Comparison of ENCODE assay signal across 19 cellular contexts in genomic region chr16:68155425-68155824, GRCh38.
DNase-seq lines count a peak whose midpoint lies in the region; ATAC-seq and TF ChIP-seq lines count a peak whose summit lies in the region.
"Had no signal": no experiment of that assay in that cellular context is flagged by ENCODE, and none has a peak within 500 bp of the region (broad histone marks: within the 10 kb centered on the region; RNA-seq: fewer than 3 reads in every experiment).

No MANE protein-coding gene starts in this region.

- H3K36me3 ChIP-seq in hepatocyte (replicated peaks; ENCODE audit: insufficient read depth, low read depth) = no peaks in the 10 kb centered on the region
- peaks cover 0 to 18% of the 10 kb centered on the region in 2 donors for H3K36me3 ChIP-seq in adrenal gland (replicated peaks in 1 of 2)
- no peaks in the 10 kb centered on the region for H3K36me3 ChIP-seq in uterus
- H3K36me3 ChIP-seq: pancreas had no signal

- no peak for ATAC-seq in activated CD8-positive, alpha-beta T cell treated with anti-CD3 and anti-CD28 coated beads for 36 hours
- no peak for ATAC-seq in activated CD8-positive, alpha-beta T cell treated with anti-CD3 and anti-CD28 coated beads, Interleukin-2, amount 10 ng/mL, durations not matched to agents 7 days and 5 days
- ATAC-seq in stimulated activated effector memory CD8-positive, alpha-beta T cell treated with anti-CD3 and anti-CD28 coated beads, Interleukin-12 subunit alpha, Interleukin-12 subunit beta, amount 100 ng/mL, for 72 hours = no peak
- no peak for ATAC-seq in HG03460 (IDR thresholded peaks at IDR 0.05; ENCODE audit: unreplicated experiment)
- ATAC-seq: pancreas, right cardiac atrium, SK-N-SH treated with all-trans-retinoic acid at 6 μM for 48 hours, upper lobe of right lung had no signal

- H3K4me3 ChIP-seq in hepatocyte = no peak overlapping the region
- no peak overlapping the region for H3K4me3 ChIP-seq in adrenal gland
- H3K4me3 ChIP-seq in uterus = no peak overlapping the region
- H3K4me3 ChIP-seq: pancreas, upper lobe of right lung had no signal

- no peaks in the 10 kb centered on the region for H3K27me3 ChIP-seq in hepatocyte
- no peaks in the 10 kb centered on the region for H3K27me3 ChIP-seq in adrenal gland
- no peaks in the 10 kb centered on the region for H3K27me3 ChIP-seq in uterus
- H3K27me3 ChIP-seq: pancreas, upper lobe of right lung had no signal

- peaks cover 22% of the 10 kb centered on the region for H3K36me3 Mint-ChIP-seq in activated CD8-positive, alpha-beta T cell treated with anti-CD3 and anti-CD28 coated beads for 36 hours (ENCODE audit: low read depth)
- peaks cover 42% of the 10 kb centered on the region for H3K36me3 Mint-ChIP-seq in activated CD8-positive, alpha-beta T cell treated with anti-CD3 and anti-CD28 coated beads, Interleukin-2, amount 10 ng/mL, durations not matched to agents 7 days and 5 days (ENCODE audit: low read depth)
- H3K36me3 Mint-ChIP-seq in stimulated activated effector memory CD8-positive, alpha-beta T cell treated with anti-CD3 and anti-CD28 coated beads, Interleukin-12 subunit alpha, Interleukin-12 subunit beta, amount 100 ng/mL, for 72 hours = peaks cover 86% of the 10 kb centered on the region
- H3K36me3 Mint-ChIP-seq: IgD-negative memory B cell had no signal

- H3K4me2 ChIP-seq in hepatocyte = no peak overlapping the region

- no peak overlapping the region for H3K4me3 Mint-ChIP-seq in activated CD8-positive, alpha-beta T cell treated with anti-CD3 and anti-CD28 coated beads for 36 hours
- H3K4me3 Mint-ChIP-seq in activated CD8-positive, alpha-beta T cell treated with anti-CD3 and anti-CD28 coated beads, Interleukin-2, amount 10 ng/mL, durations not matched to agents 7 days and 5 days = no peak overlapping the region
- H3K4me3 Mint-ChIP-seq in stimulated activated effector memory CD8-positive, alpha-beta T cell treated with anti-CD3 and anti-CD28 coated beads, Interleukin-12 subunit alpha, Interleukin-12 subunit beta, amount 100 ng/mL, for 72 hours = no peak overlapping the region
- H3K4me3 Mint-ChIP-seq: IgD-negative memory B cell, nephron had no signal

- H3K27ac ChIP-seq in hepatocyte = no peak overlapping the region
- H3K27ac ChIP-seq in adrenal gland = no peak overlapping the region
- H3K27ac ChIP-seq in uterus = no peak overlapping the region
- H3K27ac ChIP-seq: pancreas, upper lobe of right lung had no signal

- no peak for TF ChIP-seq POLR2A in adrenal gland (IDR thresholded peaks at IDR 0.05)
- TF ChIP-seq POLR2A in uterus (IDR thresholded peaks at IDR 0.05) = no peak

- no peaks in the 10 kb centered on the region for H3K79me2 ChIP-seq in hepatocyte

- POLR2A ChIA-PET in activated CD8-positive, alpha-beta T cell treated with anti-CD3 and anti-CD28 coated beads for 36 hours (lab: Charles Lee) = no interaction called here
- POLR2A ChIA-PET in activated CD8-positive, alpha-beta T cell treated with anti-CD3 and anti-CD28 coated beads, Interleukin-2, amount 10 ng/mL, durations not matched to agents 7 days and 5 days (lab: Charles Lee) = no interaction called here

- H3K27me3 Mint-ChIP-seq in activated CD8-positive, alpha-beta T cell treated with anti-CD3 and anti-CD28 coated beads for 36 hours = no peaks in the 10 kb centered on the region
- no peaks in the 10 kb centered on the region for H3K27me3 Mint-ChIP-seq in activated CD8-positive, alpha-beta T cell treated with anti-CD3 and anti-CD28 coated beads, Interleukin-2, amount 10 ng/mL, durations not matched to agents 7 days and 5 days (ENCODE audit: low read depth)
- H3K27me3 Mint-ChIP-seq: IgD-negative memory B cell had no signal

- no peaks in the 10 kb centered on the region for H3K9me3 Mint-ChIP-seq in activated CD8-positive, alpha-beta T cell treated with anti-CD3 and anti-CD28 coated beads for 36 hours
- H3K9me3 Mint-ChIP-seq in activated CD8-positive, alpha-beta T cell treated with anti-CD3 and anti-CD28 coated beads, Interleukin-2, amount 10 ng/mL, durations not matched to agents 7 days and 5 days (ENCODE audit: insufficient read depth) = no peaks in the 10 kb centered on the region
- no peaks in the 10 kb centered on the region for H3K9me3 Mint-ChIP-seq in stimulated activated effector memory CD8-positive, alpha-beta T cell treated with anti-CD3 and anti-CD28 coated beads, Interleukin-12 subunit alpha, Interleukin-12 subunit beta, amount 100 ng/mL, for 72 hours
- H3K9me3 Mint-ChIP-seq: activated T-helper 2 cell treated with anti-CD3 and anti-CD28 coated beads, Interferon-gamma antibody, Interleukin-2, Interleukin-4, amounts not matched to agents 10 μg/mL and 5 μg/mL and 100 μg/mL, durations not matched to agents 14 hours and 24 hours and 36 hours; IgD-negative memory B cell; nephron had no signal

- no peaks in the 10 kb centered on the region for H3K4me1 ChIP-seq in hepatocyte (ENCODE audit: insufficient read depth)
- peaks cover 0 to 10% of the 10 kb centered on the region in 2 donors for H3K4me1 ChIP-seq in adrenal gland (replicated peaks in 1 of 2)
- H3K4me1 ChIP-seq in uterus = no peaks in the 10 kb centered on the region
- H3K4me1 ChIP-seq: pancreas, upper lobe of right lung had no signal

- no peaks in the 10 kb centered on the region for H4K20me1 ChIP-seq in hepatocyte (ENCODE audit: insufficient read depth, poor library complexity, severe bottlenecking)

- no peak overlapping the region for H2AFZ ChIP-seq in hepatocyte

- CTCF ChIA-PET in activated CD8-positive, alpha-beta T cell treated with anti-CD3 and anti-CD28 coated beads for 36 hours (lab: Charles Lee) = interaction anchor here (1.0 to 1.1 kb wide), 2 partner anchors 21 to 23 kb away, joined by 3 read pairs; no protein-coding TSS in a partner anchor
- CTCF ChIA-PET in activated CD8-positive, alpha-beta T cell treated with anti-CD3 and anti-CD28 coated beads, Interleukin-2, amount 10 ng/mL, durations not matched to agents 7 days and 5 days (lab: Charles Lee) = interaction anchor here (2.3 kb wide), 1 partner anchor 61 kb away, joined by 9 read pairs; no protein-coding TSS in a partner anchor

- DNase-seq in activated CD8-positive, alpha-beta T cell treated with anti-CD3 and anti-CD28 coated beads for 36 hours = no peak
- DNase-seq in activated CD8-positive, alpha-beta T cell treated with anti-CD3 and anti-CD28 coated beads, Interleukin-2, amount 10 ng/mL, durations not matched to agents 7 days and 5 days = no peak
- peak; percentile 31 for DNase-seq in RPMI8226
- peak; percentile 10 for DNase-seq in hepatocyte (ENCODE audit: low spot score)
- no peak for DNase-seq in stimulated activated effector memory CD8-positive, alpha-beta T cell treated with anti-CD3 and anti-CD28 coated beads, Interleukin-12 subunit alpha, Interleukin-12 subunit beta, amount 100 ng/mL, for 72 hours (ENCODE audit: low spot score in 2 of 2)
- no peak for DNase-seq in adrenal gland
- DNase-seq in uterus = no peak
- DNase-seq: cortex of kidney, kidney glomerular epithelial cell, NCI-H146, NCI-H69, pancreas, right cardiac atrium, upper lobe of right lung had no signal

- intact Hi-C loops in activated CD8-positive, alpha-beta T cell treated with anti-CD3 and anti-CD28 coated beads for 36 hours (cut with micrococcal nuclease) = no loop called here
- intact Hi-C loops in adrenal gland (cut with DNase I) = no loop called here
- intact Hi-C loops in uterus (cut with DNase I; ENCODE audit: low total_unique reads) = no loop called here

- 92% methylated on average over 3 of the region's 3 CpGs for WGBS in hepatocyte (ENCODE audit: low lambda C conversion rate, missing lambda C conversion rate)
- WGBS in adrenal gland, 4 donors = 90 to 94% (median 94%) methylated on average over 3 of the region's 3 CpGs

- no peak for TF ChIP-seq CTCF in activated CD8-positive, alpha-beta T cell treated with anti-CD3 and anti-CD28 coated beads for 36 hours (IDR thresholded peaks at IDR 0.05)
- TF ChIP-seq CTCF in hepatocyte (IDR thresholded peaks at IDR 0.05; ENCODE audit: poor library complexity) = no peak
- no peak for TF ChIP-seq CTCF in adrenal gland (IDR thresholded peaks at IDR 0.05)
- TF ChIP-seq CTCF in uterus (IDR thresholded peaks at IDR 0.05) = no peak

- H3K9me3 ChIP-seq in hepatocyte (ENCODE audit: low read depth) (no peaks in the 10 kb centered on the region), adrenal gland (replicated peaks in 1 of 3) (no peaks in the 10 kb centered on the region), uterus (no peaks in the 10 kb centered on the region)
- H3K9me3 ChIP-seq: pancreas, upper lobe of right lung had no signal

- peak overlapping the region; percentile 69 for H3K27ac Mint-ChIP-seq in activated CD8-positive, alpha-beta T cell treated with anti-CD3 and anti-CD28 coated beads for 36 hours
- H3K27ac Mint-ChIP-seq in activated CD8-positive, alpha-beta T cell treated with anti-CD3 and anti-CD28 coated beads, Interleukin-2, amount 10 ng/mL, durations not matched to agents 7 days and 5 days = no peak overlapping the region
- H3K27ac Mint-ChIP-seq in stimulated activated effector memory CD8-positive, alpha-beta T cell treated with anti-CD3 and anti-CD28 coated beads, Interleukin-12 subunit alpha, Interleukin-12 subunit beta, amount 100 ng/mL, for 72 hours = peak overlapping the region; percentile 77
- H3K27ac Mint-ChIP-seq: nephron had no signal

- H3K4me1 Mint-ChIP-seq in activated CD8-positive, alpha-beta T cell treated with anti-CD3 and anti-CD28 coated beads for 36 hours (ENCODE audit: low read depth) = peaks cover 8% of the 10 kb centered on the region
- no peaks in the 10 kb centered on the region for H3K4me1 Mint-ChIP-seq in activated CD8-positive, alpha-beta T cell treated with anti-CD3 and anti-CD28 coated beads, Interleukin-2, amount 10 ng/mL, durations not matched to agents 7 days and 5 days (ENCODE audit: low read depth)
- H3K4me1 Mint-ChIP-seq in stimulated activated effector memory CD8-positive, alpha-beta T cell treated with anti-CD3 and anti-CD28 coated beads, Interleukin-12 subunit alpha, Interleukin-12 subunit beta, amount 100 ng/mL, for 72 hours = peaks cover 31% of the 10 kb centered on the region
- H3K4me1 Mint-ChIP-seq: nephron had no signal

- no peaks in the 10 kb centered on the region for H3K9me2 ChIP-seq in hepatocyte (replicated peaks; ENCODE audit: insufficient read depth)

Comparison
In these comparisons a context has a peak if more than half of its experiments do, and no peak if none do; other contexts are left out.
1. DNase-seq: peak in RPMI8226 (single experiment) and hepatocyte (single experiment); none in activated CD8-positive, alpha-beta T cell treated with anti-CD3 and anti-CD28 coated beads for 36 hours (single experiment), activated CD8-positive, alpha-beta T cell treated with anti-CD3 and anti-CD28 coated beads, Interleukin-2, amount 10 ng/mL, durations not matched to agents 7 days and 5 days (single experiment), stimulated activated effector memory CD8-positive, alpha-beta T cell treated with anti-CD3 and anti-CD28 coated beads, Interleukin-12 subunit alpha, Interleukin-12 subunit beta, amount 100 ng/mL, for 72 hours (0 of 2), adrenal gland (0 of 7) and uterus (0 of 2).